Comparison of ENCODE assay signal across 15 cellular contexts in the genomic region with DNA sequence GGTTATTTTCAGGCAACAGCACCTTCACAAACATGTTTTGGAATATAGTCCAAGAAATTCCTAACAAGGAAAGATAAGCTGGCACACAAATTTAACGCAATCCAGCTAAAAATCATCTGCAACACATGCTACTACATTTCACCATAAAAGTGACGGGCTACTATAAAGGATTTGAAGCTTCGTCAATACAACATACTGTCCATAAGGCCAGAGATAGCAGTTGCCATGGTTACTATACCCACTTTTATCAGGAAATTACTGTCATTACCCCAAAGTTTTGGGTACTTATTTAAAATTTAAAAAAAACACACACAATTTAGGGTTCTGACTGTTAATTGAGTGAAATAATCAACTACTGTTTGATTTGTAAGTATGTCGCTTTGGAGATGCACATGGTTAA. TPM values are rescaled to one million over a fixed set of nuclear protein-coding genes. Genes with fewer than 3 reads are reported as not detected.
DNase-seq lines count a peak whose midpoint lies in the region; ATAC-seq and TF ChIP-seq lines count a peak whose summit lies in the region.
"Had no signal": no experiment of that assay in that cellular context is flagged by ENCODE, and none has a peak within 500 bp of the region (broad histone marks: within the 10 kb centered on the region; RNA-seq: fewer than 3 reads in every experiment).

No MANE protein-coding gene starts in this region.

- H3K9me3 Mint-ChIP-seq in effector memory CD8-positive, alpha-beta T cell: no peaks in the 10 kb centered on the region
- no peaks in the 10 kb centered on the region for H3K9me3 Mint-ChIP-seq in progenitor cell of endocrine pancreas (ENCODE audit: low read depth)

- no peak overlapping the region for H3K27ac ChIP-seq in DND-41 (ENCODE audit: low read length)
- H3K27ac ChIP-seq: SJCRH30 had no signal

- peaks cover 86% of the 10 kb centered on the region for H3K79me2 ChIP-seq in DND-41 (ENCODE audit: insufficient read depth, low read length)

- H3K9me3 ChIP-seq in DND-41 (ENCODE audit: insufficient read depth, low read length, severe bottlenecking): no peaks in the 10 kb centered on the region
- H3K9me3 ChIP-seq: SJCRH30 had no signal

- H3K27me3 Mint-ChIP-seq in effector memory CD8-positive, alpha-beta T cell: no peaks in the 10 kb centered on the region
- no peaks in the 10 kb centered on the region for H3K27me3 Mint-ChIP-seq in progenitor cell of endocrine pancreas

- TF ChIP-seq CTCF in DND-41 (IDR thresholded peaks at IDR 0.05; ENCODE audit: borderline replicate concordance, extremely low read depth, low read length, poor library complexity, severe bottlenecking) (no peak), NB4 (IDR thresholded peaks at IDR 0.05; ENCODE audit: low read depth, low read length) (no peak), progenitor cell of endocrine pancreas (IDR thresholded peaks at IDR 0.05; ENCODE audit: unreplicated experiment) (no peak)

- peak overlapping the region in 1 of 2 donors; percentile 84 for H3K27ac Mint-ChIP-seq in effector memory CD8-positive, alpha-beta T cell
- H3K27ac Mint-ChIP-seq in progenitor cell of endocrine pancreas: peak overlapping the region; percentile 73

- H3K27me3 ChIP-seq in DND-41 (ENCODE audit: insufficient read depth, low read length, poor library complexity): no peaks in the 10 kb centered on the region
- H3K27me3 ChIP-seq: SJCRH30 had no signal

- no peak for ATAC-seq in DND-41 (ENCODE audit: insufficient read depth, low read depth)
- no peak for ATAC-seq in effector memory CD8-positive, alpha-beta T cell (replicated peaks)
- ATAC-seq: PC-3, sciatic nerve had no signal

- H3K4me1 ChIP-seq in DND-41 (ENCODE audit: insufficient read depth, low read length): peaks cover 42% of the 10 kb centered on the region
- H3K4me1 ChIP-seq: SJCRH30 had no signal

- H2AFZ ChIP-seq in DND-41 (ENCODE audit: low read depth, low read length): no peak overlapping the region

- no peak for TF ChIP-seq POLR2A in NB4 (IDR thresholded peaks at IDR 0.05; ENCODE audit: extremely low read depth, insufficient read length)

- H3K9ac ChIP-seq in DND-41 (ENCODE audit: low read depth, low read length): no peak overlapping the region

- peaks cover 10% of the 10 kb centered on the region for H3K36me3 Mint-ChIP-seq in effector memory CD8-positive, alpha-beta T cell (ENCODE audit: insufficient read depth)
- H3K36me3 Mint-ChIP-seq in progenitor cell of endocrine pancreas (ENCODE audit: insufficient read depth): no peaks in the 10 kb centered on the region

- H3K4me3 ChIP-seq in DND-41 (ENCODE audit: low read depth in 1 of 2, low read length in 2 of 2): no peak overlapping the region
- H3K4me3 ChIP-seq in NB4 (ENCODE audit: low read depth, low read length): peak overlapping the region; percentile 4
- H3K4me3 ChIP-seq: SJCRH30 had no signal

- H3K36me3 ChIP-seq in DND-41 (ENCODE audit: insufficient read depth, low read length): no peaks in the 10 kb centered on the region
- H3K36me3 ChIP-seq: SJCRH30 had no signal

- DNase-seq in DND-41: no peak
- no peak for DNase-seq in NB4 (ENCODE audit: low read depth)
- DNase-seq in effector memory CD8-positive, alpha-beta T cell: no peak
- DNase-seq in progenitor cell of endocrine pancreas (ENCODE audit: low spot score, unreplicated experiment): no peak
- DNase-seq in central memory CD4-positive, alpha-beta T cell: no peak
- no peak for DNase-seq in middle frontal gyrus (ENCODE audit: extremely low spot score, low spot score)
- DNase-seq in cerebellum (ENCODE audit: low spot score): no peak
- DNase-seq: activated CD4-positive, CD25-positive, alpha-beta regulatory T cell; Calu3; kidney glomerular epithelial cell; NCI-H1105 treated with DMSO at 0.1 percent for 48 hours; NCI-H526 treated with DMSO at 0.1 percent for 48 hours; PC-3; SJCRH30 had no signal

- H4K20me1 ChIP-seq in DND-41 (ENCODE audit: insufficient read depth, low read length): peaks cover 5% of the 10 kb centered on the region; the same call in 1 of the 2 replicates

- H3K4me2 ChIP-seq in DND-41 (ENCODE audit: insufficient read depth, low read length): peak overlapping the region; percentile 5; the same call in 1 of the 2 replicates

- peak overlapping the region; percentile 8 to 98 for H3K4me3 Mint-ChIP-seq in effector memory CD8-positive, alpha-beta T cell
- H3K4me3 Mint-ChIP-seq in progenitor cell of endocrine pancreas (ENCODE audit: low read depth): no peak overlapping the region

- H3K4me1 Mint-ChIP-seq in effector memory CD8-positive, alpha-beta T cell (ENCODE audit: low read depth in 2 of 2): peaks cover 36 to 59% of the 10 kb centered on the region in 2 donors
- peaks cover 37% of the 10 kb centered on the region for H3K4me1 Mint-ChIP-seq in progenitor cell of endocrine pancreas (ENCODE audit: low read depth)

RNA-seq across cellular contexts. Expression of a gene that starts 6.9 kb away (rescaled TPM):
- total RNA-seq in progenitor cell of endocrine pancreas (65.5 and 70.1 TPM in 2 replicates), cerebellum (29.4 TPM)
